Comparison of ENCODE assay signal across 30 cellular contexts in genomic region chr1:167237000-167237399, GRCh38.
"Had no signal": no experiment of that assay in that cellular context is flagged by ENCODE, and none has a peak within 500 bp of the region (broad histone marks: within the 10 kb centered on the region; RNA-seq: fewer than 3 reads in every experiment).

No MANE protein-coding gene starts in this region.

- H3K4me1 ChIP-seq: colonic mucosa had no signal

- DNase-seq: activated CD4-positive, alpha-beta T cell treated with anti-CD3 and anti-CD28 coated beads for 4 hours; activated CD4-positive, alpha-beta T cell treated with anti-CD3 and anti-CD28 coated beads, Interleukin-2, amount 50 U/mL, for 1 hour; activated CD4-positive, alpha-beta T cell treated with anti-CD3 and anti-CD28 coated beads, Interleukin-2, amount 50 U/mL, for 48 hours; activated CD4-positive, CD25-positive, alpha-beta regulatory T cell; activated CD4-positive, CD25-positive, alpha-beta regulatory T cell treated with anti-CD3 and anti-CD28 coated beads, Interleukin-2, amount 50 U/mL, for 72 hours; activated CD8-positive, alpha-beta memory T cell treated with anti-CD3 and anti-CD28 coated beads for 24 hours; activated CD8-positive, alpha-beta T cell treated with anti-CD3 and anti-CD28 coated beads for 36 hours; activated effector memory CD4-positive, alpha-beta T cell treated with anti-CD3 and anti-CD28 coated beads, Interleukin-2, amount 50 U/mL, for 16 hours; activated naive CD4-positive, alpha-beta T cell treated with anti-CD3 and anti-CD28 coated beads for 36 hours; activated naive CD8-positive, alpha-beta T cell treated with anti-CD3 and anti-CD28 coated beads for 36 hours; activated naive CD8-positive, alpha-beta T cell treated with anti-CD3 and anti-CD28 coated beads, Interleukin-2, amount 50 U/mL, for 24 hours; activated T-cell treated with anti-CD3 and anti-CD28 coated beads, Interleukin-2, amount 50 U/mL, for 4 hours; adrenal gland; amygdala; aorta; body of pancreas; central memory CD4-positive, alpha-beta T cell; cerebellar nuclear complex; colonic mucosa; effector CD8-positive, alpha-beta T cell; esophagus squamous epithelium; foreskin melanocyte; heart right ventricle; T-helper 2 cell had no signal

- H3K36me3 ChIP-seq: adrenal gland, colonic mucosa, esophagus squamous epithelium, gastroesophageal sphincter, heart right ventricle had no signal

- H3K27ac ChIP-seq: adrenal gland, body of pancreas, colonic mucosa, epithelial cell of prostate, esophagus squamous epithelium, gastroesophageal sphincter, heart right ventricle had no signal

- H3K9me3 ChIP-seq: adrenal gland, body of pancreas, colonic mucosa, esophagus squamous epithelium, gastroesophageal sphincter, heart right ventricle had no signal

- H3K27me3 ChIP-seq: adrenal gland, body of pancreas, colonic mucosa, esophagus squamous epithelium, gastroesophageal sphincter, heart right ventricle had no signal

- H3K27ac Mint-ChIP-seq: activated CD8-positive, alpha-beta T cell treated with anti-CD3 and anti-CD28 coated beads for 36 hours; activated naive CD4-positive, alpha-beta T cell treated with anti-CD3 and anti-CD28 coated beads for 36 hours; activated naive CD4-positive, alpha-beta T cell treated with anti-CD3 and anti-CD28 coated beads, Interleukin-2, amount 50 U/mL, for 24 hours; activated naive CD8-positive, alpha-beta T cell treated with anti-CD3 and anti-CD28 coated beads for 36 hours; activated naive CD8-positive, alpha-beta T cell treated with anti-CD3 and anti-CD28 coated beads, Interleukin-2, amount 50 U/mL, for 24 hours; activated T-helper 2 cell treated with anti-CD3 and anti-CD28 coated beads, Interferon-gamma antibody, Interleukin-2, Interleukin-4, amounts not matched to agents 10 μg/mL and 5 μg/mL and 100 μg/mL, durations not matched to agents 14 hours and 24 hours and 36 hours had no signal

- H3K4me3 Mint-ChIP-seq: activated CD8-positive, alpha-beta T cell treated with anti-CD3 and anti-CD28 coated beads for 36 hours; activated naive CD4-positive, alpha-beta T cell treated with anti-CD3 and anti-CD28 coated beads for 36 hours; activated naive CD4-positive, alpha-beta T cell treated with anti-CD3 and anti-CD28 coated beads, Interleukin-2, amount 50 U/mL, for 24 hours; activated naive CD8-positive, alpha-beta T cell treated with anti-CD3 and anti-CD28 coated beads for 36 hours; activated naive CD8-positive, alpha-beta T cell treated with anti-CD3 and anti-CD28 coated beads, Interleukin-2, amount 50 U/mL, for 24 hours; activated T-cell treated with anti-CD3 and anti-CD28 coated beads, Interleukin-2, amount 50 U/mL, for 4 hours had no signal

- H3K4me3 ChIP-seq: adrenal gland, body of pancreas, colonic mucosa, esophagus squamous epithelium, gastroesophageal sphincter, heart right ventricle had no signal

- FAIRE-seq: endometrium, endothelial cell of umbilical vein had no signal

- H3K9me3 Mint-ChIP-seq: activated CD8-positive, alpha-beta T cell treated with anti-CD3 and anti-CD28 coated beads for 36 hours; activated naive CD4-positive, alpha-beta T cell treated with anti-CD3 and anti-CD28 coated beads for 36 hours; activated naive CD4-positive, alpha-beta T cell treated with anti-CD3 and anti-CD28 coated beads, Interleukin-2, amount 50 U/mL, for 24 hours; activated naive CD8-positive, alpha-beta T cell treated with anti-CD3 and anti-CD28 coated beads for 36 hours; activated naive CD8-positive, alpha-beta T cell treated with anti-CD3 and anti-CD28 coated beads, Interleukin-2, amount 50 U/mL, for 24 hours; activated T-cell treated with anti-CD3 and anti-CD28 coated beads, Interleukin-2, amount 50 U/mL, for 4 hours; activated T-helper 2 cell treated with anti-CD3 and anti-CD28 coated beads, Interferon-gamma antibody, Interleukin-2, Interleukin-4, amounts not matched to agents 10 μg/mL and 5 μg/mL and 100 μg/mL, durations not matched to agents 14 hours and 24 hours and 36 hours had no signal

- H3K27me3 Mint-ChIP-seq: activated CD8-positive, alpha-beta T cell treated with anti-CD3 and anti-CD28 coated beads for 36 hours; activated naive CD4-positive, alpha-beta T cell treated with anti-CD3 and anti-CD28 coated beads, Interleukin-2, amount 50 U/mL, for 24 hours; activated naive CD8-positive, alpha-beta T cell treated with anti-CD3 and anti-CD28 coated beads for 36 hours; activated naive CD8-positive, alpha-beta T cell treated with anti-CD3 and anti-CD28 coated beads, Interleukin-2, amount 50 U/mL, for 24 hours had no signal

- ATAC-seq: activated CD8-positive, alpha-beta T cell treated with anti-CD3 and anti-CD28 coated beads for 36 hours; activated naive CD8-positive, alpha-beta T cell treated with anti-CD3 and anti-CD28 coated beads, Interleukin-2, amount 50 U/mL, for 24 hours; activated T-cell treated with anti-CD3 and anti-CD28 coated beads, Interleukin-2, amount 50 U/mL, for 4 hours; body of pancreas; gastroesophageal sphincter; heart right ventricle had no signal
